1 cellular context compared by ENCODE assay signal in genomic region chr7:82050134-82050533, GRCh38.
TF ChIP-seq lines count a peak whose summit lies in the region.

No MANE protein-coding gene starts in this region.

TF ChIP-seq in IMR-90, 13 proteins besides CTCF, POLR2A, EP300 and RAD21 (continued from another document):
- TF ChIP-seq ELK1 (IDR thresholded peaks at IDR 0.05; ENCODE audit: borderline replicate concordance, low read depth, low read length) (no peak), MXI1 (IDR thresholded peaks at IDR 0.05; ENCODE audit: borderline replicate concordance, low read depth, low read length) (no peak), NFE2L2 (IDR thresholded peaks at IDR 0.05; ENCODE audit: low read depth, low read length) (no peak), CHD1 (IDR thresholded peaks at IDR 0.05; ENCODE audit: low read depth, low read length) (no peak), SMC3 (IDR thresholded peaks at IDR 0.05; ENCODE audit: low read depth, low read length) (no peak), BHLHE40 (IDR thresholded peaks at IDR 0.05; ENCODE audit: low read depth, low read length) (0 out of 2 replicates have a peak, but pooled peaks have one; percentile 47), RCOR1 (IDR thresholded peaks at IDR 0.05; ENCODE audit: insufficient replicate concordance, low read length) (no peak), FOS (IDR thresholded peaks at IDR 0.05; ENCODE audit: low read depth, low read length) (peak; percentile 88)
